8 cellular contexts compared by ENCODE assay signal in genomic region chr1:67489643-67490042, GRCh38. TPM values are rescaled to one million over a fixed set of nuclear protein-coding genes. Genes with fewer than 3 reads are reported as not detected.
DNase-seq lines count a peak whose midpoint lies in the region; ATAC-seq and TF ChIP-seq lines count a peak whose summit lies in the region.

No MANE protein-coding gene starts in this region.

- CTCF ChIA-PET in WTC11 (lab: Charles Lee) = interaction anchor here (1.0 to 2.2 kb wide), 8 partner anchors 10 to 277 kb away, joined by 3 to 12 read pairs (median 5); no protein-coding TSS in a partner anchor

- 0 out of 2 replicates have a peak, but pooled peaks have one; percentile 16 for TF ChIP-seq CTCF in WTC11 (IDR thresholded peaks at IDR 0.05)
- TF ChIP-seq CTCF in kidney epithelial cell (IDR thresholded peaks at IDR 0.05; ENCODE audit: insufficient read depth, low read length, poor library complexity, severe bottlenecking) = peak; percentile 24

- H3K4me1 Mint-ChIP-seq in WTC11 = peaks cover 13% of the 10 kb centered on the region
- H3K4me1 Mint-ChIP-seq in activated T-helper 2 cell treated with anti-CD3 and anti-CD28 coated beads, Interferon-gamma antibody, Interleukin-2, Interleukin-4, amounts not matched to agents 10 μg/mL and 5 μg/mL and 100 μg/mL, durations not matched to agents 14 hours and 24 hours and 36 hours (ENCODE audit: low read depth) = no peaks in the 10 kb centered on the region

- H3K36me3 ChIP-seq in kidney epithelial cell (ENCODE audit: control insufficient read depth, insufficient read depth, low read length) = no peaks in the 10 kb centered on the region

- intact Hi-C loops in activated T-helper 2 cell treated with anti-CD3 and anti-CD28 coated beads, Interferon-gamma antibody, Interleukin-2, Interleukin-4, amounts not matched to agents 10 μg/mL and 5 μg/mL and 100 μg/mL, durations not matched to agents 14 hours and 24 hours and 36 hours (cut with micrococcal nuclease) = no loop called here

- POLR2A ChIA-PET in WTC11 (lab: Charles Lee) = no interaction called here

- H3K4me3 Mint-ChIP-seq in WTC11 = no peak overlapping the region
- H3K4me3 Mint-ChIP-seq in activated T-helper 2 cell treated with anti-CD3 and anti-CD28 coated beads, Interferon-gamma antibody, Interleukin-2, Interleukin-4, amounts not matched to agents 10 μg/mL and 5 μg/mL and 100 μg/mL, durations not matched to agents 14 hours and 24 hours and 36 hours (ENCODE audit: low read depth) = no peak overlapping the region

- no peak for DNase-seq in WTC11 (ENCODE audit: low spot score)
- no peak for DNase-seq in kidney epithelial cell (ENCODE audit: low read depth)
- no peak for DNase-seq in activated CD4-positive, alpha-beta T cell treated with anti-CD3 and anti-CD28 coated beads for 1 hour
- DNase-seq in activated T-helper 2 cell treated with anti-CD3 and anti-CD28 coated beads, Interferon-gamma antibody, Interleukin-2, Interleukin-4, amounts not matched to agents 10 μg/mL and 5 μg/mL and 100 μg/mL, durations not matched to agents 14 hours and 24 hours and 36 hours (ENCODE audit: low spot score) = no peak

- H3K9me3 Mint-ChIP-seq in WTC11 = no peaks in the 10 kb centered on the region
- H3K9me3 Mint-ChIP-seq in activated T-helper 2 cell treated with anti-CD3 and anti-CD28 coated beads, Interferon-gamma antibody, Interleukin-2, Interleukin-4, amounts not matched to agents 10 μg/mL and 5 μg/mL and 100 μg/mL, durations not matched to agents 14 hours and 24 hours and 36 hours = no peaks in the 10 kb centered on the region

- H3K27me3 Mint-ChIP-seq in WTC11 (ENCODE audit: low read depth) = no peaks in the 10 kb centered on the region; the same call in 1 of the 2 replicates
- H3K27me3 Mint-ChIP-seq in activated T-helper 2 cell treated with anti-CD3 and anti-CD28 coated beads, Interferon-gamma antibody, Interleukin-2, Interleukin-4, amounts not matched to agents 10 μg/mL and 5 μg/mL and 100 μg/mL, durations not matched to agents 14 hours and 24 hours and 36 hours (ENCODE audit: low read depth) = no peaks in the 10 kb centered on the region

- peak; percentile 67 for ATAC-seq in GM18502 (IDR thresholded peaks at IDR 0.05; ENCODE audit: poor library complexity, unreplicated experiment)
- ATAC-seq in HG02981 (IDR thresholded peaks at IDR 0.05; ENCODE audit: unreplicated experiment) = peak; percentile 61
- peak; percentile 93 for ATAC-seq in WTC11
- no peak for ATAC-seq in HG02759 (IDR thresholded peaks at IDR 0.05; ENCODE audit: unreplicated experiment)
- ATAC-seq in HG02970 (IDR thresholded peaks at IDR 0.05; ENCODE audit: low FRiP score, unreplicated experiment) = no peak

- H3K27ac Mint-ChIP-seq in WTC11 = no peak overlapping the region
- no peak overlapping the region for H3K27ac Mint-ChIP-seq in activated T-helper 2 cell treated with anti-CD3 and anti-CD28 coated beads, Interferon-gamma antibody, Interleukin-2, Interleukin-4, amounts not matched to agents 10 μg/mL and 5 μg/mL and 100 μg/mL, durations not matched to agents 14 hours and 24 hours and 36 hours

- H3K36me3 Mint-ChIP-seq in WTC11 = no peaks in the 10 kb centered on the region
- no peaks in the 10 kb centered on the region for H3K36me3 Mint-ChIP-seq in activated T-helper 2 cell treated with anti-CD3 and anti-CD28 coated beads, Interferon-gamma antibody, Interleukin-2, Interleukin-4, amounts not matched to agents 10 μg/mL and 5 μg/mL and 100 μg/mL, durations not matched to agents 14 hours and 24 hours and 36 hours (ENCODE audit: low read depth)

- no peaks in the 10 kb centered on the region for H3K27me3 ChIP-seq in kidney epithelial cell (ENCODE audit: control insufficient read depth, insufficient read depth, low read length)

- no peak overlapping the region for H3K4me3 ChIP-seq in kidney epithelial cell (ENCODE audit: low read depth, low read length)

TF ChIP-seq in WTC11, 78 proteins besides CTCF, POLR2A, EP300 and RAD21:
- no peak for TF ChIP-seq RELA (CRISPR knock-in tag; IDR thresholded peaks at IDR 0.05; ENCODE audit: borderline replicate concordance)
- 0 out of 2 replicates have a peak, but pooled peaks have one; percentile 1 for TF ChIP-seq HMGA2 (CRISPR knock-in tag; IDR thresholded peaks at IDR 0.05)
TF ChIP-seq in WTC11: peak in this region for 1.

RNA-seq across cellular contexts. Expression of gene SERBP1, which starts 59.4 kb away (rescaled TPM):
- total RNA-seq in WTC11 (2021) (531 to 543 TPM (median 533 TPM) in 3 replicates), kidney epithelial cell (211 and 234 TPM in 2 replicates)
- 484 and 491 TPM in 2 replicates for total RNA-seq in activated T-helper 2 cell treated with anti-CD3 and anti-CD28 coated beads, Interferon-gamma antibody, Interleukin-2, Interleukin-4, amounts not matched to agents 10 μg/mL and 5 μg/mL and 100 μg/mL, durations not matched to agents 14 hours and 24 hours and 36 hours

Comparison
In these comparisons a context has a peak if more than half of its experiments do, and no peak if none do; other contexts are left out.
1. ATAC-seq: peak in GM18502 (single experiment), HG02981 (single experiment) and WTC11 (single experiment); none in HG02759 (single experiment) and HG02970 (single experiment).